18 cellular contexts compared by ENCODE assay signal in genomic region chr13:19673473-19674430, GRCh38. TPM values are rescaled to one million over a fixed set of nuclear protein-coding genes. Genes with fewer than 3 reads are reported as not detected.
DNase-seq lines count a peak whose midpoint lies in the region; ATAC-seq, FAIRE-seq and TF ChIP-seq lines count a peak whose summit lies in the region.
"Had no signal": no experiment of that assay in that cellular context is flagged by ENCODE, and none has a peak within 500 bp of the region (broad histone marks: within the 10 kb centered on the region; RNA-seq: fewer than 3 reads in every experiment).

No MANE protein-coding gene starts in this region.

- no peaks in the 10 kb centered on the region for H3K9me3 Mint-ChIP-seq in CD4-positive, CD25-positive, alpha-beta regulatory T cell
- H3K9me3 Mint-ChIP-seq in memory B cell = no peaks in the 10 kb centered on the region

- BruUV-seq in GM12878 (replicated peaks; lab: Mats Ljungman, UMichigan) = no TSS peak

- TF ChIP-seq CTCF in 22Rv1 (IDR thresholded peaks at IDR 0.05) = no peak
- TF ChIP-seq CTCF in GM12878 (IDR thresholded peaks at IDR 0.05 in 2 of 3, conservative IDR thresholded peaks at IDR 0.05 in 1 of 3; ENCODE audit: control insufficient read depth in 2 of 3, extremely low read depth in 1 of 3, insufficient read depth in 1 of 3, low read depth in 3 of 3, low read length in 3 of 3) = no peak

- no peak overlapping the region for H3K4me2 ChIP-seq in GM12878 (ENCODE audit: control insufficient read depth, insufficient read depth)
- H3K4me2 ChIP-seq: PC-9 had no signal

- POLR2A ChIA-PET in GM12878 (lab: Charles Lee) = no interaction called here

- TF ChIP-seq EP300 in GM12878 (IDR thresholded peaks at IDR 0.05; ENCODE audit: borderline replicate concordance in 1 of 2, control insufficient read depth in 1 of 2, low read depth in 2 of 2, low read length in 2 of 2) = no peak

- H2AFZ ChIP-seq in GM12878 (ENCODE audit: control insufficient read depth, low read depth, low read length) = no peak overlapping the region
- H2AFZ ChIP-seq: GM23248, PC-9 had no signal

- H3K4me1 Mint-ChIP-seq in CD4-positive, CD25-positive, alpha-beta regulatory T cell = peaks cover 0 to 15% (median 4%) of the 10 kb centered on the region in 4 donors
- peaks cover 3% of the 10 kb centered on the region for H3K4me1 Mint-ChIP-seq in memory B cell

- H4K20me1 ChIP-seq in GM12878 (ENCODE audit: control insufficient read depth, insufficient read depth) = no peaks in the 10 kb centered on the region

- in situ Hi-C loops in GM12878 (cut with MboI) (no loop called here), HAP-1 (cut with MboI; ENCODE audit: low sequenced_read_pairs) (no loop called here)

- peak; percentile 33; the same call in 1 of the 2 replicates for TF ChIP-seq POLR2A in GM12878 (IDR thresholded peaks at IDR 0.05; ENCODE audit: low read depth, low read length)

- 95% methylated on average over 11 of the region's 11 CpGs for WGBS in GM12878 (ENCODE audit: insufficient coverage, insufficient replicate concordance, low lambda C conversion rate, missing lambda C conversion rate)

- ATAC-seq in CD4-positive, CD25-positive, alpha-beta regulatory T cell (ENCODE audit: low read depth in 2 of 2) = no peak
- no peak for ATAC-seq in GM12878
- no peak for ATAC-seq in memory B cell (ENCODE audit: low read depth)
- ATAC-seq in GM21619 (IDR thresholded peaks at IDR 0.05; ENCODE audit: unreplicated experiment) = no peak

- SMC1A ChIA-PET in GM12878 (lab: Charles Lee; ENCODE audit: uncharacterized antibody, unreplicated experiment) = no interaction called here

- no peak for FAIRE-seq in GM12878 (lab: Jason Lieb, UNC)

- H3K27me3 ChIP-seq in CD4-positive, CD25-positive, alpha-beta regulatory T cell (ENCODE audit: control insufficient read depth, insufficient read depth, low read length) = no peaks in the 10 kb centered on the region
- H3K27me3 ChIP-seq in GM12878 (replicated peaks in 1 of 2; ENCODE audit: control insufficient read depth in 2 of 2, insufficient read depth in 2 of 2, low read length in 1 of 2) = no peaks in the 10 kb centered on the region
- H3K27me3 ChIP-seq in HAP-1 (ENCODE audit: low read depth) = no peaks in the 10 kb centered on the region
- H3K27me3 ChIP-seq: tibial nerve had no signal

- DNase-seq in CD4-positive, CD25-positive, alpha-beta regulatory T cell = no peak
- no peak for DNase-seq in GM12878 (ENCODE audit: low read depth, low spot score)
- no peak for DNase-seq in memory B cell (ENCODE audit: low spot score in 2 of 2)
- no peak for DNase-seq in NCI-H2081 treated with DMSO at 0.1 percent for 48 hours (lab: John Stamatoyannopoulos, UW)
- DNase-seq in HAP-1 (ENCODE audit: low spot score in 2 of 2) = no peak
- no peak for DNase-seq in NCI-H1417 (lab: John Stamatoyannopoulos, UW)
- DNase-seq: activated CD4-positive, alpha-beta T cell treated with anti-CD3 and anti-CD28 coated beads, Interleukin-2, amount 50 U/mL, for 48 hours; DMS 273 treated with DMSO at 0.1 percent for 48 hours; erythroblast; GF-D8; GM23248; NCI-H1105; NCI-H748 treated with DMSO at 0.1 percent for 48 hours; PC-9 had no signal

- CTCF ChIA-PET in GM12878 (lab: Yijun Ruan, JAX) = interaction anchor here (1.4 kb wide), 1 partner anchor 145 kb away, joined by 3 read pairs; no protein-coding TSS in a partner anchor

- no peak overlapping the region for H3K4me3 ChIP-seq in CD4-positive, CD25-positive, alpha-beta regulatory T cell (ENCODE audit: low read depth, low read length)
- no peak overlapping the region for H3K4me3 ChIP-seq in GM12878
- H3K4me3 ChIP-seq in HAP-1 = no peak overlapping the region
- H3K4me3 ChIP-seq: GM23248, PC-9, prostate gland, tibial nerve had no signal

- no peak overlapping the region for H3K4me3 Mint-ChIP-seq in CD4-positive, CD25-positive, alpha-beta regulatory T cell
- H3K4me3 Mint-ChIP-seq in memory B cell = no peak overlapping the region

- peaks cover 64% of the 10 kb centered on the region for H3K36me3 Mint-ChIP-seq in CD4-positive, CD25-positive, alpha-beta regulatory T cell
- peaks cover 30% of the 10 kb centered on the region for H3K36me3 Mint-ChIP-seq in memory B cell

- intact Hi-C loops in GM12878 (cut with micrococcal nuclease; ENCODE audit: unreplicated experiment) = no loop called here

- H3K27ac ChIP-seq in 22Rv1 = peak overlapping the region; percentile 60
- H3K27ac ChIP-seq in CD4-positive, CD25-positive, alpha-beta regulatory T cell (ENCODE audit: insufficient read depth, low read length, poor library complexity, severe bottlenecking) = no peak overlapping the region
- no peak overlapping the region for H3K27ac ChIP-seq in GM12878 (ENCODE audit: control insufficient read depth, insufficient read depth)
- H3K27ac ChIP-seq: GM23248, PC-9 had no signal

- no peak overlapping the region for H3K9ac ChIP-seq in GM12878 (ENCODE audit: control insufficient read depth, insufficient read depth, low read length)
- H3K9ac ChIP-seq: GM23248 had no signal

- no peaks in the 10 kb centered on the region for H3K4me1 ChIP-seq in CD4-positive, CD25-positive, alpha-beta regulatory T cell (ENCODE audit: control insufficient read depth, insufficient read depth, low read length, poor library complexity, severe bottlenecking)
- H3K4me1 ChIP-seq in GM12878 (ENCODE audit: control insufficient read depth, insufficient read depth, low read length) (no peaks in the 10 kb centered on the region), HAP-1 (no peaks in the 10 kb centered on the region)
- H3K4me1 ChIP-seq: prostate gland had no signal

- no peak for TF ChIP-seq RAD21 in GM12878 (IDR thresholded peaks at IDR 0.05; ENCODE audit: insufficient read depth, low read depth, low read length)

- no peaks in the 10 kb centered on the region for H3K9me3 ChIP-seq in CD4-positive, CD25-positive, alpha-beta regulatory T cell (ENCODE audit: control insufficient read depth in 2 of 2, low read length in 2 of 2)
- no peaks in the 10 kb centered on the region for H3K9me3 ChIP-seq in GM12878 (replicated peaks; ENCODE audit: control insufficient read depth, insufficient read depth, low read length)
- H3K9me3 ChIP-seq in HAP-1 = no peaks in the 10 kb centered on the region
- H3K9me3 ChIP-seq: prostate gland, tibial nerve had no signal

- RAD21 ChIA-PET in GM12878 (lab: Charles Lee; ENCODE audit: unreplicated experiment) = no interaction called here

- H3K27me3 Mint-ChIP-seq in CD4-positive, CD25-positive, alpha-beta regulatory T cell = no peaks in the 10 kb centered on the region
- H3K27me3 Mint-ChIP-seq in memory B cell = no peaks in the 10 kb centered on the region

- H3K79me2 ChIP-seq in GM12878 (ENCODE audit: control insufficient read depth, insufficient read depth, low read length) = no peaks in the 10 kb centered on the region

- peak overlapping the region; percentile 6 to 20 (median 19) for H3K27ac Mint-ChIP-seq in CD4-positive, CD25-positive, alpha-beta regulatory T cell
- H3K27ac Mint-ChIP-seq in memory B cell = peak overlapping the region; percentile 79

- H3K36me3 ChIP-seq in CD4-positive, CD25-positive, alpha-beta regulatory T cell (ENCODE audit: control insufficient read depth, insufficient read depth, low read length) = peaks cover 79% of the 10 kb centered on the region
- H3K36me3 ChIP-seq in GM12878 (ENCODE audit: control insufficient read depth in 2 of 2, insufficient read depth in 2 of 2, low read length in 1 of 2) (peaks cover 10 to 28% of the 10 kb centered on the region in 2 experiments), HAP-1 (replicated peaks) (peaks cover 74% of the 10 kb centered on the region)

TF ChIP-seq in GM12878, 131 proteins besides CTCF, POLR2A, EP300 and RAD21:
- TF ChIP-seq, protein P1, sequence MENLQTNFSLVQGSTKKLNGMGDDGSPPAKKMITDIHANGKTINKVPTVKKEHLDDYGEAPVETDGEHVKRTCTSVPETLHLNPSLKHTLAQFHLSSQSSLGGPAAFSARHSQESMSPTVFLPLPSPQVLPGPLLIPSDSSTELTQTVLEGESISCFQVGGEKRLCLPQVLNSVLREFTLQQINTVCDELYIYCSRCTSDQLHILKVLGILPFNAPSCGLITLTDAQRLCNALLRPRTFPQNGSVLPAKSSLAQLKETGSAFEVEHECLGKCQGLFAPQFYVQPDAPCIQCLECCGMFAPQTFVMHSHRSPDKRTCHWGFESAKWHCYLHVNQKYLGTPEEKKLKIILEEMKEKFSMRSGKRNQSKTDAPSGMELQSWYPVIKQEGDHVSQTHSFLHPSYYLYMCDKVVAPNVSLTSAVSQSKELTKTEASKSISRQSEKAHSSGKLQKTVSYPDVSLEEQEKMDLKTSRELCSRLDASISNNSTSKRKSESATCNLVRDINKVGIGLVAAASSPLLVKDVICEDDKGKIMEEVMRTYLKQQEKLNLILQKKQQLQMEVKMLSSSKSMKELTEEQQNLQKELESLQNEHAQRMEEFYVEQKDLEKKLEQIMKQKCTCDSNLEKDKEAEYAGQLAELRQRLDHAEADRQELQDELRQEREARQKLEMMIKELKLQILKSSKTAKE (IDR thresholded peaks at IDR 0.05; ENCODE audit: low read depth, poor library complexity, severe bottlenecking) = no peak
- TF ChIP-seq POLR2AphosphoS5 (IDR thresholded peaks at IDR 0.05; ENCODE audit: low read length) = 0 out of 2 replicates have a peak, but pooled peaks have one; percentile 29

RNA-seq across cellular contexts. Expression of gene MPHOSPH8, which starts 40.3 kb away (rescaled TPM):
- 74.2 TPM for total RNA-seq in CD4-positive, CD25-positive, alpha-beta regulatory T cell
- 10 to 100 TPM in 3 of 4 donors, 1 to 10 TPM in 1; 9.8 to 13.9 (median 12.5) TPM for polyA plus RNA-seq in CD4-positive, CD25-positive, alpha-beta regulatory T cell
- 65.9 and 72.3 TPM in 2 replicates for total RNA-seq in GM12878 (2013; cell fraction: nucleolus; rRNA removed)
- 20.1 and 22.1 TPM in 2 replicates for total RNA-seq in GM12878 (2014; rRNA removed)
- 29.3 and 30.3 TPM in 2 replicates for total RNA-seq in GM12878 (2014; rRNA removed; fragmentation: Illumina TruSeq; extraction: Trizol)
- 21.0 and 26.0 TPM in 2 replicates for total RNA-seq in GM12878 (2021)
- 21.0 TPM for polyA plus RNA-seq in GM12878 (2011; ENCODE audit: low read depth)
- polyA plus RNA-seq in GM12878 (2011; rRNA removed) = 34.8 and 43.5 TPM in 2 replicates
- polyA plus RNA-seq in GM12878 (2011; cell fraction: cytosol; rRNA removed) = 18.1 and 22.2 TPM in 2 replicates
- 52.9 and 58.7 TPM in 2 replicates for polyA plus RNA-seq in GM12878 (2011; cell fraction: nucleus; rRNA removed)
- 36.8 and 41.3 TPM in 2 replicates for polyA plus RNA-seq in GM12878 (2012)
- polyA plus RNA-seq in GM12878 (2014; fragmentation: Illumina TruSeq; extraction: Trizol) = 34.2 and 34.9 TPM in 2 replicates
- 10 to 100 TPM; 16.6 to 29.3 TPM for polyA plus RNA-seq in GM12878 (2014; fragmentation: Nextera tagmentation; extraction: Ambion mirVana)
- polyA plus RNA-seq in GM12878 (2014; rRNA removed) = 21.6 and 27.7 TPM in 2 replicates
- 10 to 100 TPM; 15.9 to 17.1 TPM for polyA plus RNA-seq in GM12878 (2016; fragmentation: Nextera tagmentation; extraction: Ambion mirVana)
- 10.8 and 11.4 TPM in 2 replicates for polyA minus RNA-seq in GM12878 (2011; rRNA and poly(A)+ RNA removed)
- polyA minus RNA-seq in GM12878 (2011; cell fraction: cytosol; rRNA and poly(A)+ RNA removed) = 4.9 and 7.8 TPM in 2 replicates
- 10.2 and 16.4 TPM in 2 replicates for polyA minus RNA-seq in GM12878 (2011; cell fraction: nucleus; rRNA and poly(A)+ RNA removed)
